21 cellular contexts compared by ENCODE assay signal in the genomic region with DNA sequence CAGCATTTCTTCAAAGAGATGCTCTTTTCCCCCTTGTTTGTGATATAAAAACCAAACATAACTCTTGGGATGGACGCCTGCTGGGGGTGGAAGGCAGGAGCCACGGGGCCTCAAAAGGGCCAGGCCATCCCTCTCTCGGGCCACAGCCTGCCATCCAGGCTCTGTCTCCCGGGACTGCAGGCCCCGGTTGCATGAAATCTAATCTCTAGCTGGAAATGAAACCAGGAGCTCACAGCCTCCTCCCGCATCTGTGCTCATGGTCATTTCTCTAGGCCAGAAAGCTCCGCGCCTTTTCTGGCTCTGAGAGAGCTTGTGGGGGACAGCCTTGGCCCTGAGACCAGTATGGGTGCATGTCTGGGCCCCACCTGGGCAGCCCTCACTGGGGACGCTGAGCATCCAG. TPM values are rescaled to one million over a fixed set of nuclear protein-coding genes. Genes with fewer than 3 reads are reported as not detected.
DNase-seq lines count a peak whose midpoint lies in the region; TF ChIP-seq lines count a peak whose summit lies in the region.
"Had no signal": no experiment of that assay in that cellular context is flagged by ENCODE, and none has a peak within 500 bp of the region (broad histone marks: within the 10 kb centered on the region; RNA-seq: fewer than 3 reads in every experiment).

No MANE protein-coding gene starts in this region.

- TF ChIP-seq CTCF in VCaP (conservative IDR thresholded peaks at IDR 0.05) (no peak), nephron progenitor cell (IDR thresholded peaks at IDR 0.05) (no peak), stomach (IDR thresholded peaks at IDR 0.05) (no peak), GM13976 (IDR thresholded peaks at IDR 0.05; ENCODE audit: borderline replicate concordance, control extremely low read depth, extremely low read depth, insufficient read depth, missing control alignments) (no peak)

- H3K27me3 ChIP-seq in BLaER1 treated with 17β-estradiol and CSF1 and Interleukin-3, amounts not matched to agents 10 nM and 100 nM, result no peaks in the 10 kb centered on the region
- no peaks in the 10 kb centered on the region for H3K27me3 ChIP-seq in stomach
- H3K27me3 ChIP-seq: left lung, MG63, upper lobe of left lung had no signal

- no peak for DNase-seq in nephron progenitor cell
- DNase-seq in stomach, result no peak
- no peak for DNase-seq in GM13976 (ENCODE audit: low spot score)
- no peak for DNase-seq in Kasumi-1 (lab: John Stamatoyannopoulos, UW)
- DNase-seq in MV-4-11 (lab: John Stamatoyannopoulos, UW), result no peak
- DNase-seq: activated CD4-positive, alpha-beta memory T cell treated with anti-CD3 and anti-CD28 coated beads, Interleukin-2, amount 10 ng/mL, durations not matched to agents 7 days and 5 days; activated T-cell treated with anti-CD3 and anti-CD28 coated beads for 4 hours; amniotic stem cell; CD4-positive, alpha-beta memory T cell; dermis blood vessel endothelial cell; GF-D8; MG63; NCI-H526; stimulated activated CD4-positive, alpha-beta T cell treated with anti-CD3 and anti-CD28 coated beads, Interleukin-4, amount 100 ng/mL, for 1 hour; stimulated activated naive CD8-positive, alpha-beta T cell treated with anti-CD3 and anti-CD28 coated beads, Interleukin-15, Interleukin-2, amounts not matched to agents 100 U/mL and 50 U/mL, for 24 hours had no signal

- H3K9me3 ChIP-seq in BLaER1 treated with 17β-estradiol and CSF1 and Interleukin-3, amounts not matched to agents 10 nM and 100 nM (replicated peaks in 1 of 11), result no peaks in the 10 kb centered on the region
- H3K9me3 ChIP-seq in stomach, result no peaks in the 10 kb centered on the region
- H3K9me3 ChIP-seq: HAP-1, left lung, MG63, upper lobe of left lung had no signal

- no peak overlapping the region for H3K4me3 ChIP-seq in BLaER1 treated with 17β-estradiol and CSF1 and Interleukin-3, amounts not matched to agents 10 nM and 100 nM
- H3K4me3 ChIP-seq in stomach, result no peak overlapping the region
- H3K4me3 ChIP-seq: HAP-1, left lung, MG63, upper lobe of left lung had no signal

- WGBS in stomach, 5 donors, result 76 to 81% (median 80%) methylated on average over 9 of the region's 9 CpGs

- H4K20me1 ChIP-seq in BLaER1 treated with 17β-estradiol and CSF1 and Interleukin-3, amounts not matched to agents 10 nM and 100 nM, result peaks cover 0 to 73% (median 39%) of the 10 kb centered on the region in 11 experiments; a peak in 17 of 22 replicates

- in situ Hi-C loops in GM13976 (cut with MboI; ENCODE audit: low sequenced_read_pairs, unreplicated experiment), result no loop called here

- H3K36me3 Mint-ChIP-seq in nephron progenitor cell (ENCODE audit: low read depth), result peaks cover 9% of the 10 kb centered on the region
- H3K36me3 Mint-ChIP-seq: natural killer cell treated with Interleukin-12 subunit alpha and Interleukin-12 subunit beta and Interleukin-15 and Interleukin-18, amount 100 ng/mL, for 72 hours had no signal

- H3K4me3 Mint-ChIP-seq in nephron progenitor cell, result no peak overlapping the region
- H3K4me3 Mint-ChIP-seq: activated CD4-positive, alpha-beta memory T cell treated with anti-CD3 and anti-CD28 coated beads, Interleukin-2, amount 10 ng/mL, durations not matched to agents 7 days and 5 days; CD4-positive, alpha-beta memory T cell; natural killer cell treated with Interleukin-12 subunit alpha and Interleukin-12 subunit beta and Interleukin-15 and Interleukin-18, amount 100 ng/mL, for 72 hours had no signal

- no peaks in the 10 kb centered on the region for H3K27me3 Mint-ChIP-seq in nephron progenitor cell (ENCODE audit: low read depth, poor library complexity)
- H3K27me3 Mint-ChIP-seq: activated CD4-positive, alpha-beta memory T cell treated with anti-CD3 and anti-CD28 coated beads, Interleukin-2, amount 10 ng/mL, durations not matched to agents 7 days and 5 days; CD4-positive, alpha-beta memory T cell; natural killer cell treated with Interleukin-12 subunit alpha and Interleukin-12 subunit beta and Interleukin-15 and Interleukin-18, amount 100 ng/mL, for 72 hours had no signal

- H3K4me1 Mint-ChIP-seq in nephron progenitor cell, result peaks cover 39% of the 10 kb centered on the region
- H3K4me1 Mint-ChIP-seq: activated CD4-positive, alpha-beta memory T cell treated with anti-CD3 and anti-CD28 coated beads, Interleukin-2, amount 10 ng/mL, durations not matched to agents 7 days and 5 days; CD4-positive, alpha-beta memory T cell had no signal

- H3K4me2 ChIP-seq in BLaER1 treated with 17β-estradiol and CSF1 and Interleukin-3, amounts not matched to agents 10 nM and 100 nM, result peak overlapping the region in 7 of 11 experiments; percentile 1 to 58 (median 35); a peak in 11 of 22 replicates

- H3K36me3 ChIP-seq in BLaER1 treated with 17β-estradiol and CSF1 and Interleukin-3, amounts not matched to agents 10 nM and 100 nM, result peaks cover 4 to 48% (median 20%) of the 10 kb centered on the region in 11 experiments; a peak in 19 of 22 replicates
- H3K36me3 ChIP-seq in stomach, result peaks cover 0 to 58% (median 52%) of the 10 kb centered on the region in 4 donors
- H3K36me3 ChIP-seq: HAP-1 had no signal

- peak overlapping the region; percentile 79 for H3K27ac Mint-ChIP-seq in nephron progenitor cell
- H3K27ac Mint-ChIP-seq: activated CD4-positive, alpha-beta memory T cell treated with anti-CD3 and anti-CD28 coated beads, Interleukin-2, amount 10 ng/mL, durations not matched to agents 7 days and 5 days; CD4-positive, alpha-beta memory T cell; natural killer cell treated with Interleukin-12 subunit alpha and Interleukin-12 subunit beta and Interleukin-15 and Interleukin-18, amount 100 ng/mL, for 72 hours had no signal

- H3K27ac ChIP-seq in BLaER1 treated with 17β-estradiol and CSF1 and Interleukin-3, amounts not matched to agents 10 nM and 100 nM, result no peak overlapping the region
- H3K27ac ChIP-seq in VCaP, result peak overlapping the region; percentile 85
- peak overlapping the region in 4 of 5 donors; percentile 32 to 88 (median 80) for H3K27ac ChIP-seq in stomach
- H3K27ac ChIP-seq: left lung, upper lobe of left lung had no signal

- no peak for TF ChIP-seq EP300 in stomach (IDR thresholded peaks at IDR 0.05)

- no peak for TF ChIP-seq POLR2A in stomach (IDR thresholded peaks at IDR 0.05)

- intact Hi-C loops in stomach (cut with DNase I; ENCODE audit: low total_unique reads), result no loop called here

- H3K9ac ChIP-seq in BLaER1 treated with 17β-estradiol and CSF1 and Interleukin-3, amounts not matched to agents 10 nM and 100 nM, result peak overlapping the region in 2 of 11 experiments; percentile 3 to 22; a peak in 1 of 22 replicates

- peaks cover 0 to 47% (median 39%) of the 10 kb centered on the region in 10 experiments; a peak in 17 of 20 replicates for H3K4me1 ChIP-seq in BLaER1 treated with 17β-estradiol and CSF1 and Interleukin-3, amounts not matched to agents 10 nM and 100 nM
- peaks cover 9 to 37% (median 23%) of the 10 kb centered on the region in 4 donors for H3K4me1 ChIP-seq in stomach
- H3K4me1 ChIP-seq: HAP-1 had no signal

- H3K9me3 Mint-ChIP-seq in nephron progenitor cell, result no peaks in the 10 kb centered on the region
- H3K9me3 Mint-ChIP-seq: activated CD4-positive, alpha-beta memory T cell treated with anti-CD3 and anti-CD28 coated beads, Interleukin-2, amount 10 ng/mL, durations not matched to agents 7 days and 5 days; CD4-positive, alpha-beta memory T cell; natural killer cell treated with Interleukin-12 subunit alpha and Interleukin-12 subunit beta and Interleukin-15 and Interleukin-18, amount 100 ng/mL, for 72 hours had no signal

RNA-seq across cellular contexts. Expression of gene CHMP6, which starts 29.7 kb away (rescaled TPM):
- total RNA-seq in stomach, result 100 to 1,000 TPM in 1 of 5 donors, 10 to 100 TPM in 3, 1 to 10 TPM in 1; 5.4 to 117 (median 12.9) TPM
- 10 to 100 TPM; 23.6 to 30.5 (median 25.4) TPM for polyA plus RNA-seq in stomach

Comparison
In these comparisons a context has a peak if more than half of its experiments do, and no peak if none do; other contexts are left out.
1. H3K27ac ChIP-seq: peak in VCaP (single experiment) and stomach (4 of 5); none in BLaER1 treated with 17β-estradiol and CSF1 and Interleukin-3, amounts not matched to agents 10 nM and 100 nM (0 of 11).